8 cellular contexts compared by ENCODE assay signal in genomic region chr1:243421784-243422183, GRCh38.
DNase-seq lines count a peak whose midpoint lies in the region; ATAC-seq lines count a peak whose summit lies in the region.

No MANE protein-coding gene starts in this region.

- intact Hi-C loops in left ventricle myocardium superior (cut with micrococcal nuclease), result no loop called here

- peaks cover 21% of the 10 kb centered on the region for H3K4me1 Mint-ChIP-seq in activated T-cell treated with anti-CD3 and anti-CD28 coated beads, Interleukin-2, amount 50 U/mL, for 4 hours (ENCODE audit: low read depth)

- H3K36me3 Mint-ChIP-seq in activated T-cell treated with anti-CD3 and anti-CD28 coated beads, Interleukin-2, amount 50 U/mL, for 4 hours (ENCODE audit: insufficient read depth), result peaks cover 17% of the 10 kb centered on the region

- peak overlapping the region; percentile 50 for H3K4me3 Mint-ChIP-seq in activated T-cell treated with anti-CD3 and anti-CD28 coated beads, Interleukin-2, amount 50 U/mL, for 4 hours

- H3K9me3 Mint-ChIP-seq in activated T-cell treated with anti-CD3 and anti-CD28 coated beads, Interleukin-2, amount 50 U/mL, for 4 hours, result no peaks in the 10 kb centered on the region

- ATAC-seq in HG03095 (IDR thresholded peaks at IDR 0.05; ENCODE audit: unreplicated experiment) (peak; percentile 57), left ventricle myocardium superior (peak; percentile 89)
- ATAC-seq in activated T-cell treated with anti-CD3 and anti-CD28 coated beads, Interleukin-2, amount 50 U/mL, for 4 hours, result peak; percentile 98 to 99

- H3K27me3 Mint-ChIP-seq in activated T-cell treated with anti-CD3 and anti-CD28 coated beads, Interleukin-2, amount 50 U/mL, for 4 hours (ENCODE audit: low read depth), result no peaks in the 10 kb centered on the region

- DNase-seq in activated gamma-delta T cell treated with Interleukin-2 at 50 U/mL for 16 hours (peak; percentile 38), activated gamma-delta T cell (lab: John Stamatoyannopoulos, UW) (no peak), NCI-H524 (lab: John Stamatoyannopoulos, UW) (peak; percentile 54 to 76), left ventricle myocardium superior (peak; percentile 31), NCI-H1048 (lab: John Stamatoyannopoulos, UW) (no peak)
- DNase-seq in activated T-cell treated with anti-CD3 and anti-CD28 coated beads, Interleukin-2, amount 50 U/mL, for 4 hours, result peak; percentile 19
- DNase-seq in stimulated activated CD4-positive, alpha-beta T cell treated with anti-CD3 and anti-CD28 coated beads, Interleukin-15, amount 100 ng/mL, for 48 hours (ENCODE audit: low read depth in 2 of 2), result peak; percentile 27 to 36

Comparison
In these comparisons a context has a peak if more than half of its experiments do, and no peak if none do; other contexts are left out.
1. DNase-seq: peak in activated gamma-delta T cell treated with Interleukin-2 at 50 U/mL for 16 hours (single experiment), NCI-H524 (2 of 2), activated T-cell treated with anti-CD3 and anti-CD28 coated beads, Interleukin-2, amount 50 U/mL, for 4 hours (single experiment), left ventricle myocardium superior (single experiment) and stimulated activated CD4-positive, alpha-beta T cell treated with anti-CD3 and anti-CD28 coated beads, Interleukin-15, amount 100 ng/mL, for 48 hours (2 of 2); none in activated gamma-delta T cell (single experiment) and NCI-H1048 (single experiment).
2. Peak in every context shown above with its lines, with median percentiles within 50 percentile points of each other: ATAC-seq.